8 cellular contexts compared by ENCODE assay signal in genomic region chr15:59174846-59175831, GRCh38. TPM values are rescaled to one million over a fixed set of nuclear protein-coding genes. Genes with fewer than 3 reads are reported as not detected.
DNase-seq lines count a peak whose midpoint lies in the region; ATAC-seq, FAIRE-seq and TF ChIP-seq lines count a peak whose summit lies in the region.

No MANE protein-coding gene starts in this region.

- ATAC-seq in A549 (peak; percentile 88 to 89), SK-N-SH treated with all-trans-retinoic acid at 6 μM for 48 hours (peak; percentile 68), HG03280 (IDR thresholded peaks at IDR 0.05; ENCODE audit: unreplicated experiment) (no peak)

- H3K9me3 ChIP-seq in A549 = no peaks in the 10 kb centered on the region
- H3K9me3 ChIP-seq in keratinocyte (ENCODE audit: control insufficient read depth, low read depth, low read length) = no peaks in the 10 kb centered on the region

- H3K4me3 ChIP-seq in A549 (no peak overlapping the region), GM12875 (ENCODE audit: low read depth, low read length) (no peak overlapping the region), brain microvascular endothelial cell (ENCODE audit: low read depth, low read length) (no peak overlapping the region), keratinocyte (ENCODE audit: control insufficient read depth in 2 of 3, extremely low read depth in 1 of 3, insufficient read depth in 2 of 3, low read depth in 1 of 3, low read length in 3 of 3) (no peak overlapping the region)

- no peaks in the 10 kb centered on the region for H3K27me3 ChIP-seq in brain microvascular endothelial cell (replicated peaks)
- no peaks in the 10 kb centered on the region for H3K27me3 ChIP-seq in keratinocyte (ENCODE audit: control insufficient read depth, extremely low read depth, insufficient read depth, low read length)

- FAIRE-seq in A549 (lab: Jason Lieb, UNC) = peak; percentile 92
- peak; percentile 90 for FAIRE-seq in keratinocyte (lab: Jason Lieb, UNC)

- peak; percentile 82 for TF ChIP-seq CTCF in A549 (IDR thresholded peaks at IDR 0.05)
- TF ChIP-seq CTCF in GM12875 (IDR thresholded peaks at IDR 0.05; ENCODE audit: borderline replicate concordance, insufficient read depth, low read depth, low read length) = peak; percentile 45; the same call in 1 of the 2 replicates
- TF ChIP-seq CTCF in brain microvascular endothelial cell (IDR thresholded peaks at IDR 0.05; ENCODE audit: low read depth, low read length, missing control alignments) = peak; percentile 81
- peak; percentile 59 to 85 (median 76) for TF ChIP-seq CTCF in keratinocyte (optimal IDR thresholded peaks at IDR 0.05 in 1 of 3, IDR thresholded peaks at IDR 0.05 in 1 of 3, conservative IDR thresholded peaks at IDR 0.05 in 1 of 3; ENCODE audit: extremely low read depth in 1 of 3, insufficient read depth in 2 of 3, low read length in 3 of 3)

- peak overlapping the region; percentile 63 to 74 for H3K27ac ChIP-seq in A549
- peak overlapping the region; percentile 79 for H3K27ac ChIP-seq in brain microvascular endothelial cell
- H3K27ac ChIP-seq in keratinocyte (ENCODE audit: control insufficient read depth, insufficient read depth, low read length) = peak overlapping the region; percentile 69

- CTCF ChIA-PET in A549 (lab: Yijun Ruan, JAX) = interaction anchor here (0.6 to 2.2 kb wide), 46 partner anchors 9 to 358 kb away, joined by 3 to 28 read pairs (median 4); partner anchors contain the start of genes FAM81A and MYO1E

- peak overlapping the region; percentile 20 for H3K9ac ChIP-seq in keratinocyte (ENCODE audit: control insufficient read depth, extremely low read depth, insufficient read depth, low read length)

- 23% methylated on average over 10 of the region's 10 CpGs for WGBS in A549 (ENCODE audit: missing lambda C conversion rate)

- in situ Hi-C loops in brain microvascular endothelial cell (cut with HindIII; ENCODE audit: low pct_ligation_motif_present, low sequenced_read_pairs) = no loop called here

- TF ChIP-seq POLR2A in A549 (IDR thresholded peaks at IDR 0.05; ENCODE audit: low read length) = no peak

- TF ChIP-seq RAD21 in A549 (conservative IDR thresholded peaks at IDR 0.05 in 1 of 2, IDR thresholded peaks at IDR 0.05 in 1 of 2) = peak; percentile 85 to 86

- no peaks in the 10 kb centered on the region for H3K79me2 ChIP-seq in keratinocyte (ENCODE audit: control insufficient read depth, insufficient read depth, low read length)

- H3K4me2 ChIP-seq in A549 = peak overlapping the region; percentile 55
- H3K4me2 ChIP-seq in keratinocyte (ENCODE audit: control insufficient read depth, extremely low read depth, insufficient read depth, low read depth, low read length) = peak overlapping the region; percentile 22

- TF ChIP-seq EP300 in A549 (IDR thresholded peaks at IDR 0.05) = no peak

- H4K20me1 ChIP-seq in keratinocyte (ENCODE audit: control insufficient read depth, extremely low read depth, insufficient read depth, low read length) = no peaks in the 10 kb centered on the region

- dilution Hi-C loops in keratinocyte (cut with MboI; ENCODE audit: extremely low pct_ligation_motif_present, low sequenced_read_pairs) = no loop called here

- H3K9me1 ChIP-seq in keratinocyte (ENCODE audit: control insufficient read depth, extremely low read depth, insufficient read depth, low read length) = no peaks in the 10 kb centered on the region

- H2AFZ ChIP-seq in keratinocyte (ENCODE audit: control insufficient read depth, low read length) = no peak overlapping the region

- peaks cover 33% of the 10 kb centered on the region for H3K36me3 ChIP-seq in brain microvascular endothelial cell (replicated peaks)
- peaks cover 26 to 49% of the 10 kb centered on the region in 2 experiments for H3K36me3 ChIP-seq in keratinocyte (ENCODE audit: control insufficient read depth in 2 of 2, extremely low read depth in 1 of 2, insufficient read depth in 2 of 2, low read length in 2 of 2)

- H3K4me1 ChIP-seq in A549 (peaks cover 36% of the 10 kb centered on the region), keratinocyte (ENCODE audit: control insufficient read depth, extremely low read depth, insufficient read depth, low read length) (peaks cover 45% of the 10 kb centered on the region)

- POLR2A ChIA-PET in A549 (lab: Yijun Ruan, JAX) = interaction anchor here (0.6 to 1.1 kb wide), 3 partner anchors 59 to 342 kb away, joined by 3 to 6 read pairs (median 3); partner anchors contain the start of gene MYO1E

- DNase-seq in A549 (ENCODE audit: low read depth in 1 of 2, low spot score in 1 of 2) (peak; percentile 84 to 87), LoVo (ENCODE audit: low spot score) (peak; percentile 27), brain microvascular endothelial cell (peak; percentile 80), keratinocyte (ENCODE audit: low read depth, low spot score) (peak; percentile 23)
- DNase-seq in stimulated activated CD4-positive, alpha-beta T cell treated with anti-CD3 and anti-CD28 coated beads, Interleukin-15, amount 100 ng/mL, for 24 hours = peak; percentile 58

TF ChIP-seq in A549, 52 proteins besides CTCF, POLR2A, EP300 and RAD21:
- TF ChIP-seq SMC3 (IDR thresholded peaks at IDR 0.05) = peak; percentile 86
- peak; percentile 75; the same call in 1 of the 2 replicates for TF ChIP-seq POLR2AphosphoS2 (conservative IDR thresholded peaks at IDR 0.05; ENCODE audit: low read length)
- peak; percentile 19; the same call in 1 of the 2 replicates for TF ChIP-seq GATA3 (IDR thresholded peaks at IDR 0.05; ENCODE audit: borderline replicate concordance)
- no peak for TF ChIP-seq MAX (IDR thresholded peaks at IDR 0.05)

TF ChIP-seq in SK-N-SH treated with all-trans-retinoic acid at 6 μM for 48 hours, 23 proteins besides CTCF, POLR2A, EP300 and RAD21 (continues in another document):
- TF ChIP-seq ZNF70 (CRISPR knock-in tag; IDR thresholded peaks at IDR 0.05) (no peak), SNAI2 (CRISPR knock-in tag; IDR thresholded peaks at IDR 0.05) (no peak), GLIS3 (CRISPR knock-in tag; IDR thresholded peaks at IDR 0.05) (no peak), TCF4 (CRISPR knock-in tag; IDR thresholded peaks at IDR 0.05; ENCODE audit: borderline replicate concordance) (no peak), BACH2 (CRISPR knock-in tag; IDR thresholded peaks at IDR 0.05; ENCODE audit: borderline replicate concordance) (no peak), ZC3H10 (CRISPR knock-in tag; IDR thresholded peaks at IDR 0.05) (no peak)
- TF ChIP-seq, protein P1, sequence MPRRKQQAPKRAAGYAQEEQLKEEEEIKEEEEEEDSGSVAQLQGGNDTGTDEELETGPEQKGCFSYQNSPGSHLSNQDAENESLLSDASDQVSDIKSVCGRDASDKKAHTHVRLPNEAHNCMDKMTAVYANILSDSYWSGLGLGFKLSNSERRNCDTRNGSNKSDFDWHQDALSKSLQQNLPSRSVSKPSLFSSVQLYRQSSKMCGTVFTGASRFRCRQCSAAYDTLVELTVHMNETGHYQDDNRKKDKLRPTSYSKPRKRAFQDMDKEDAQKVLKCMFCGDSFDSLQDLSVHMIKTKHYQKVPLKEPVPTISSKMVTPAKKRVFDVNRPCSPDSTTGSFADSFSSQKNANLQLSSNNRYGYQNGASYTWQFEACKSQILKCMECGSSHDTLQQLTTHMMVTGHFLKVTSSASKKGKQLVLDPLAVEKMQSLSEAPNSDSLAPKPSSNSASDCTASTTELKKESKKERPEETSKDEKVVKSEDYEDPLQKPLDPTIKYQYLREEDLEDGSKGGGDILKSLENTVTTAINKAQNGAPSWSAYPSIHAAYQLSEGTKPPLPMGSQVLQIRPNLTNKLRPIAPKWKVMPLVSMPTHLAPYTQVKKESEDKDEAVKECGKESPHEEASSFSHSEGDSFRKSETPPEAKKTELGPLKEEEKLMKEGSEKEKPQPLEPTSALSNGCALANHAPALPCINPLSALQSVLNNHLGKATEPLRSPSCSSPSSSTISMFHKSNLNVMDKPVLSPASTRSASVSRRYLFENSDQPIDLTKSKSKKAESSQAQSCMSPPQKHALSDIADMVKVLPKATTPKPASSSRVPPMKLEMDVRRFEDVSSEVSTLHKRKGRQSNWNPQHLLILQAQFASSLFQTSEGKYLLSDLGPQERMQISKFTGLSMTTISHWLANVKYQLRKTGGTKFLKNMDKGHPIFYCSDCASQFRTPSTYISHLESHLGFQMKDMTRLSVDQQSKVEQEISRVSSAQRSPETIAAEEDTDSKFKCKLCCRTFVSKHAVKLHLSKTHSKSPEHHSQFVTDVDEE (CRISPR knock-in tag; IDR thresholded peaks at IDR 0.05) = no peak
- TF ChIP-seq, protein P2, sequence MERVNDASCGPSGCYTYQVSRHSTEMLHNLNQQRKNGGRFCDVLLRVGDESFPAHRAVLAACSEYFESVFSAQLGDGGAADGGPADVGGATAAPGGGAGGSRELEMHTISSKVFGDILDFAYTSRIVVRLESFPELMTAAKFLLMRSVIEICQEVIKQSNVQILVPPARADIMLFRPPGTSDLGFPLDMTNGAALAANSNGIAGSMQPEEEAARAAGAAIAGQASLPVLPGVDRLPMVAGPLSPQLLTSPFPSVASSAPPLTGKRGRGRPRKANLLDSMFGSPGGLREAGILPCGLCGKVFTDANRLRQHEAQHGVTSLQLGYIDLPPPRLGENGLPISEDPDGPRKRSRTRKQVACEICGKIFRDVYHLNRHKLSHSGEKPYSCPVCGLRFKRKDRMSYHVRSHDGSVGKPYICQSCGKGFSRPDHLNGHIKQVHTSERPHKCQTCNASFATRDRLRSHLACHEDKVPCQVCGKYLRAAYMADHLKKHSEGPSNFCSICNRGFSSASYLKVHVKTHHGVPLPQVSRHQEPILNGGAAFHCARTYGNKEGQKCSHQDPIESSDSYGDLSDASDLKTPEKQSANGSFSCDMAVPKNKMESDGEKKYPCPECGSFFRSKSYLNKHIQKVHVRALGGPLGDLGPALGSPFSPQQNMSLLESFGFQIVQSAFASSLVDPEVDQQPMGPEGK (CRISPR knock-in tag; IDR thresholded peaks at IDR 0.05; ENCODE audit: borderline replicate concordance) = no peak

RNA-seq across cellular contexts. Expression of gene LDHAL6B, which starts 31.5 kb away (rescaled TPM):
- polyA plus RNA-seq in A549 (2011; rRNA removed) (not detected in 2 replicates), A549 (2017; fragmentation: RNase III; extraction: RNeasy Plus Mini Kit Qiagen cat#74134 plus additional on column Dnase treatment) (not detected in 3 replicates), keratinocyte (not detected in 3 replicates)
- polyA plus RNA-seq in A549 (2012; cell fraction: cytosol; rRNA removed) = not detected in 2 replicates
- 0.05 TPM in 1 of 2 replicates, not detected in the other for polyA plus RNA-seq in A549 (2012; cell fraction: nucleus; rRNA removed)
- polyA minus RNA-seq in A549 (2011; rRNA and poly(A)+ RNA removed) = not detected in 2 replicates
- not detected for polyA plus RNA-seq in keratinocyte (2011; ENCODE audit: low read depth)
- not detected in 2 replicates for polyA plus RNA-seq in keratinocyte (2011; cell fraction: cytosol; rRNA removed)
- not detected in 2 replicates for polyA plus RNA-seq in keratinocyte (2011; cell fraction: nucleus; rRNA removed)
- polyA plus RNA-seq in keratinocyte (2012; ENCODE audit: low replicate concordance) = 0.68 TPM in 1 of 2 replicates, not detected in the other
- polyA minus RNA-seq in keratinocyte = not detected in 3 replicates
- polyA minus RNA-seq in keratinocyte (2011; cell fraction: cytosol; rRNA and poly(A)+ RNA removed) = not detected
- not detected in 2 replicates for polyA minus RNA-seq in keratinocyte (2011; cell fraction: nucleus; rRNA and poly(A)+ RNA removed)

Comparison
In these comparisons a context has a peak if more than half of its experiments do, and no peak if none do; other contexts are left out.
1. DNase-seq: peak in every context shown above with its lines; median percentile 86 in A549; 80 in brain microvascular endothelial cell; 58 in stimulated activated CD4-positive, alpha-beta T cell treated with anti-CD3 and anti-CD28 coated beads, Interleukin-15, amount 100 ng/mL, for 24 hours; 27 in LoVo; 23 in keratinocyte.